19 cellular contexts compared by ENCODE assay signal in the genomic region with DNA sequence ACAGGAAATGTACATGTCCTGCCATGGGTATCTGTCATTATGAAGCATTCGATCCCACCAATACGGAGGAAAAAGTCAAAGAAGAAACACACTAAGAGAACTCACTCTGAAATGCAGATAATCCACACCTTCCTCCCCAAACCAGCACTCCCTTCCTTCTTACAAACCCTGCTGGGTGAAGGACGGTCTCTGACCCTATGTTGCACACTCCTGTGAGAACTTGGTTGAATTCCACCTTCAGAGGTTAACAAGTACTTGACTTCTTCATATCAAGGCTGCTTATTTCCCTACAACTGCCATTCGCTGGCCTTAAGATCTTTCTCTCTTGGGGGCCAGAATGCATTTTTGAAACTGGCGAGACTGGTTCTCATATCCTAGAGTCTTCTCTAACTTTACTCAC. TPM values are rescaled to one million over a fixed set of nuclear protein-coding genes. Genes with fewer than 3 reads are reported as not detected.
A peak's percentile ranks its signal among the peaks of the same experiment; 100 is the strongest.
DNase-seq lines count a peak whose midpoint lies in the region; ATAC-seq, FAIRE-seq and TF ChIP-seq lines count a peak whose summit lies in the region.
"Had no signal": no experiment of that assay in that cellular context is flagged by ENCODE, and none has a peak within 500 bp of the region (broad histone marks: within the 10 kb centered on the region; RNA-seq: fewer than 3 reads in every experiment).

No MANE protein-coding gene starts in this region.

- DNase-seq in A549 (ENCODE audit: low read depth in 1 of 2, low spot score in 1 of 2) (no peak), A673 (ENCODE audit: low spot score) (no peak), T-helper 17 cell (no peak), mesothelial cell of epicardium (ENCODE audit: low spot score in 2 of 2, unreplicated experiment in 2 of 2) (no peak), WERI-Rb-1 (no peak)
- DNase-seq: activated CD4-positive, alpha-beta T cell treated with anti-CD3 and anti-CD28 coated beads for 1 hour; activated CD8-positive, alpha-beta memory T cell treated with anti-CD3 and anti-CD28 coated beads, Interleukin-2, amount 50 U/mL, for 48 hours; dermis blood vessel endothelial cell; erythroblast; Kasumi-1; left colon; NCI-H1417; NCI-H748 treated with DMSO at 0.1 percent for 48 hours; T-helper 9 cell had no signal

- peak overlapping the region in 1 of 2 experiments; percentile 79; a peak in 2 of 6 replicates for H3K27ac ChIP-seq in A549
- peak overlapping the region; percentile 27 for H3K27ac ChIP-seq in A673 (ENCODE audit: low read depth, low read length, poor library complexity, severe bottlenecking)
- no peak overlapping the region for H3K27ac ChIP-seq in WERI-Rb-1
- H3K27ac ChIP-seq: BLaER1, gastroesophageal sphincter had no signal

- peaks cover 61% of the 10 kb centered on the region for H3K4me1 Mint-ChIP-seq in T-helper 17 cell
- peaks cover 13% of the 10 kb centered on the region for H3K4me1 Mint-ChIP-seq in mesothelial cell of epicardium

- 0 out of 3 replicates have a peak overlapping the region, but pooled peaks have one; percentile 42 for H3K4me2 ChIP-seq in A549
- H3K4me2 ChIP-seq: BLaER1 had no signal

- H3K9me3 Mint-ChIP-seq in mesothelial cell of epicardium = no peaks in the 10 kb centered on the region

- ATAC-seq in A549 = peak in 1 of 2 experiments; percentile 23; a peak in 2 of 6 replicates
- no peak for ATAC-seq in T-helper 17 cell
- no peak for ATAC-seq in HG02571 (IDR thresholded peaks at IDR 0.05; ENCODE audit: unreplicated experiment)
- no peak for ATAC-seq in HG02938 (IDR thresholded peaks at IDR 0.05; ENCODE audit: unreplicated experiment)
- ATAC-seq: gastroesophageal sphincter, left colon had no signal

- peak overlapping the region; percentile 21 for H3K4me3 Mint-ChIP-seq in T-helper 17 cell
- H3K4me3 Mint-ChIP-seq in mesothelial cell of epicardium = no peak overlapping the region

- H3K27me3 Mint-ChIP-seq in T-helper 17 cell = no peaks in the 10 kb centered on the region
- H3K27me3 Mint-ChIP-seq in mesothelial cell of epicardium (ENCODE audit: low read depth) = no peaks in the 10 kb centered on the region

- no peaks in the 10 kb centered on the region for H3K27me3 ChIP-seq in A673 (replicated peaks; ENCODE audit: insufficient read depth, low read depth, low read length, poor library complexity)
- no peaks in the 10 kb centered on the region for H3K27me3 ChIP-seq in WERI-Rb-1 (ENCODE audit: insufficient read depth, low read depth, severe bottlenecking)
- H3K27me3 ChIP-seq: BLaER1, gastroesophageal sphincter had no signal

- H3K36me3 ChIP-seq in A673 (ENCODE audit: insufficient read depth, low read length, poor library complexity, severe bottlenecking) (peaks cover 67% of the 10 kb centered on the region), WERI-Rb-1 (peaks cover 88% of the 10 kb centered on the region)

- H3K27ac Mint-ChIP-seq in T-helper 17 cell (peak overlapping the region; percentile 57), mesothelial cell of epicardium (peak overlapping the region; percentile 27)

- CTCF ChIA-PET in A549 (lab: Yijun Ruan, JAX) = interaction anchor here (1.3 to 2.3 kb wide), 3 partner anchors 8 to 17 kb away, joined by 3 to 8 read pairs (median 5); a partner anchor contains a TSS
- CTCF ChIA-PET in A673 (lab: Charles Lee) = no interaction called here

- intact Hi-C loops in A673 (cut with micrococcal nuclease; ENCODE audit: unreplicated experiment) = no loop called here

- no TSS peak for BruUV-seq in A673 (replicated peaks; lab: Mats Ljungman, UMichigan)

- no peak for TF ChIP-seq RAD21 in A549 (conservative IDR thresholded peaks at IDR 0.05 in 1 of 2, IDR thresholded peaks at IDR 0.05 in 1 of 2)

- FAIRE-seq in A549 (lab: Jason Lieb, UNC) = no peak
- FAIRE-seq: G401.6 had no signal

- TF ChIP-seq POLR2A in A549 (IDR thresholded peaks at IDR 0.05; ENCODE audit: low read length) = no peak

- peaks cover 15% of the 10 kb centered on the region for H3K36me3 Mint-ChIP-seq in T-helper 17 cell (ENCODE audit: low read depth)
- peaks cover 51% of the 10 kb centered on the region for H3K36me3 Mint-ChIP-seq in mesothelial cell of epicardium

- H3K9me3 ChIP-seq in A549 = no peaks in the 10 kb centered on the region
- H3K9me3 ChIP-seq in A673 (ENCODE audit: low read depth, low read length, poor library complexity, severe bottlenecking) = no peaks in the 10 kb centered on the region
- H3K9me3 ChIP-seq in T-helper 17 cell (ENCODE audit: control insufficient read depth, low read length, poor library complexity, severe bottlenecking) = no peaks in the 10 kb centered on the region
- H3K9me3 ChIP-seq in WERI-Rb-1 (ENCODE audit: severe bottlenecking) = no peaks in the 10 kb centered on the region
- H3K9me3 ChIP-seq: BLaER1, gastroesophageal sphincter had no signal

- H3K4me1 ChIP-seq in A549 (peaks cover 95% of the 10 kb centered on the region), A673 (ENCODE audit: insufficient read depth, low read length, poor library complexity, severe bottlenecking) (peaks cover 22% of the 10 kb centered on the region)
- H3K4me1 ChIP-seq: BLaER1 had no signal

- TF ChIP-seq CTCF in A549 (IDR thresholded peaks at IDR 0.05) = no peak
- no peak for TF ChIP-seq CTCF in A673 (conservative IDR thresholded peaks at IDR 0.05; ENCODE audit: low read depth, low read length)
- no peak for TF ChIP-seq CTCF in mesothelial cell of epicardium (IDR thresholded peaks at IDR 0.05; ENCODE audit: unreplicated experiment)
- no peak for TF ChIP-seq CTCF in WERI-Rb-1 (IDR thresholded peaks at IDR 0.05; ENCODE audit: low read depth, low read length)

- no peak for TF ChIP-seq EP300 in A549 (IDR thresholded peaks at IDR 0.05)

- H3K4me3 ChIP-seq in A549 (no peak overlapping the region), A673 (ENCODE audit: low read depth, low read length, poor library complexity, severe bottlenecking) (no peak overlapping the region), WERI-Rb-1 (ENCODE audit: low read depth, low read length) (no peak overlapping the region)
- H3K4me3 ChIP-seq: BLaER1, gastroesophageal sphincter had no signal

- 92% methylated on average over 5 of the region's 5 CpGs for WGBS in A549 (ENCODE audit: missing lambda C conversion rate)

- POLR2A ChIA-PET in A549 (lab: Yijun Ruan, JAX) (interaction anchor here (1.3 kb wide), 1 partner anchor 17 kb away, joined by 4 read pairs; a partner anchor contains a TSS), A673 (lab: Charles Lee; ENCODE audit: low non-redundant PET) (no interaction called here)

TF ChIP-seq in A549, 52 proteins besides CTCF, POLR2A, EP300 and RAD21 (continues in another document):
- TF ChIP-seq NFE2L2 (conservative IDR thresholded peaks at IDR 0.05; ENCODE audit: low read length) (no peak), TP53 (CRISPR knock-in tag; IDR thresholded peaks at IDR 0.05) (no peak), HOXA7 (CRISPR knock-in tag; IDR thresholded peaks at IDR 0.05) (no peak), KDM1A (IDR thresholded peaks at IDR 0.05; ENCODE audit: low read depth) (no peak), ZC3H11A (IDR thresholded peaks at IDR 0.05) (no peak), HOXB5 (CRISPR knock-in tag; IDR thresholded peaks at IDR 0.05) (no peak), RNF2 (IDR thresholded peaks at IDR 0.05; ENCODE audit: borderline replicate concordance, low read depth) (no peak), TFCP2L1 (CRISPR knock-in tag; IDR thresholded peaks at IDR 0.05) (no peak), ZSCAN20 (CRISPR knock-in tag; IDR thresholded peaks at IDR 0.05) (no peak), CHD4 (IDR thresholded peaks at IDR 0.05; ENCODE audit: borderline replicate concordance) (no peak)
- TF ChIP-seq, protein P1, sequence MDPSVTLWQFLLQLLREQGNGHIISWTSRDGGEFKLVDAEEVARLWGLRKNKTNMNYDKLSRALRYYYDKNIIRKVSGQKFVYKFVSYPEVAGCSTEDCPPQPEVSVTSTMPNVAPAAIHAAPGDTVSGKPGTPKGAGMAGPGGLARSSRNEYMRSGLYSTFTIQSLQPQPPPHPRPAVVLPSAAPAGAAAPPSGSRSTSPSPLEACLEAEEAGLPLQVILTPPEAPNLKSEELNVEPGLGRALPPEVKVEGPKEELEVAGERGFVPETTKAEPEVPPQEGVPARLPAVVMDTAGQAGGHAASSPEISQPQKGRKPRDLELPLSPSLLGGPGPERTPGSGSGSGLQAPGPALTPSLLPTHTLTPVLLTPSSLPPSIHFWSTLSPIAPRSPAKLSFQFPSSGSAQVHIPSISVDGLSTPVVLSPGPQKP (IDR thresholded peaks at IDR 0.05; ENCODE audit: low read depth, low read length) = no peak
- TF ChIP-seq, protein P2, sequence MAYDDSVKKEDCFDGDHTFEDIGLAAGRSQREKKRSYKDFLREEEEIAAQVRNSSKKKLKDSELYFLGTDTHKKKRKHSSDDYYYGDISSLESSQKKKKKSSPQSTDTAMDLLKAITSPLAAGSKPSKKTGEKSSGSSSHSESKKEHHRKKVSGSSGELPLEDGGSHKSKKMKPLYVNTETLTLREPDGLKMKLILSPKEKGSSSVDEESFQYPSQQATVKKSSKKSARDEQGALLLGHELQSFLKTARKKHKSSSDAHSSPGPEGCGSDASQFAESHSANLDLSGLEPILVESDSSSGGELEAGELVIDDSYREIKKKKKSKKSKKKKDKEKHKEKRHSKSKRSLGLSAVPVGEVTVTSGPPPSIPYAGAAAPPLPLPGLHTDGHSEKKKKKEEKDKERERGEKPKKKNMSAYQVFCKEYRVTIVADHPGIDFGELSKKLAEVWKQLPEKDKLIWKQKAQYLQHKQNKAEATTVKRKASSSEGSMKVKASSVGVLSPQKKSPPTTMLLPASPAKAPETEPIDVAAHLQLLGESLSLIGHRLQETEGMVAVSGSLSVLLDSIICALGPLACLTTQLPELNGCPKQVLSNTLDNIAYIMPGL (CRISPR knock-in tag; IDR thresholded peaks at IDR 0.05; ENCODE audit: borderline replicate concordance) = no peak

RNA-seq across cellular contexts. Expression of a gene that starts 16.6 kb away (rescaled TPM):
- polyA plus RNA-seq in A549 (2011; rRNA removed) (140 and 141 TPM in 2 replicates), A549 (2017; fragmentation: RNase III; extraction: RNeasy Plus Mini Kit Qiagen cat#74134 plus additional on column Dnase treatment) (295 to 306 TPM (median 302 TPM) in 3 replicates)
- polyA plus RNA-seq in A549 (2012; cell fraction: cytosol; rRNA removed) = 45.1 and 50.9 TPM in 2 replicates
- 40.3 and 49.7 TPM in 2 replicates for polyA plus RNA-seq in A549 (2012; cell fraction: nucleus; rRNA removed)
- 131 and 145 TPM in 2 replicates for polyA minus RNA-seq in A549 (2011; rRNA and poly(A)+ RNA removed)
- total RNA-seq in A673 (2021) (222 and 249 TPM in 2 replicates), T-helper 17 cell (10 to 100 TPM; 26.0 to 32.7 TPM), mesothelial cell of epicardium (144 to 145 TPM (median 145 TPM) in 3 replicates)

RNA-seq across cellular contexts. Expression of a gene that starts 39.7 kb away (rescaled TPM):
- polyA plus RNA-seq in A549 (2011; rRNA removed) = 185 and 209 TPM in 2 replicates
- polyA plus RNA-seq in A549 (2012; cell fraction: cytosol; rRNA removed) = 1,409 and 1,648 TPM in 2 replicates
- polyA plus RNA-seq in A549 (2012; cell fraction: nucleus; rRNA removed) = 1,259 and 1,748 TPM in 2 replicates
- polyA plus RNA-seq in A549 (2017; fragmentation: RNase III; extraction: RNeasy Plus Mini Kit Qiagen cat#74134 plus additional on column Dnase treatment) = 547 to 666 TPM (median 620 TPM) in 3 replicates
- polyA minus RNA-seq in A549 (2011; rRNA and poly(A)+ RNA removed) = 41.9 and 74.6 TPM in 2 replicates
- 354 and 375 TPM in 2 replicates for total RNA-seq in A673 (2021)
- total RNA-seq in T-helper 17 cell = 10 to 100 TPM; 25.8 to 33.2 TPM
- total RNA-seq in mesothelial cell of epicardium = 235 to 241 TPM (median 239 TPM) in 3 replicates
